Comparison of ENCODE assay signal across 8 cellular contexts in the genomic region with DNA sequence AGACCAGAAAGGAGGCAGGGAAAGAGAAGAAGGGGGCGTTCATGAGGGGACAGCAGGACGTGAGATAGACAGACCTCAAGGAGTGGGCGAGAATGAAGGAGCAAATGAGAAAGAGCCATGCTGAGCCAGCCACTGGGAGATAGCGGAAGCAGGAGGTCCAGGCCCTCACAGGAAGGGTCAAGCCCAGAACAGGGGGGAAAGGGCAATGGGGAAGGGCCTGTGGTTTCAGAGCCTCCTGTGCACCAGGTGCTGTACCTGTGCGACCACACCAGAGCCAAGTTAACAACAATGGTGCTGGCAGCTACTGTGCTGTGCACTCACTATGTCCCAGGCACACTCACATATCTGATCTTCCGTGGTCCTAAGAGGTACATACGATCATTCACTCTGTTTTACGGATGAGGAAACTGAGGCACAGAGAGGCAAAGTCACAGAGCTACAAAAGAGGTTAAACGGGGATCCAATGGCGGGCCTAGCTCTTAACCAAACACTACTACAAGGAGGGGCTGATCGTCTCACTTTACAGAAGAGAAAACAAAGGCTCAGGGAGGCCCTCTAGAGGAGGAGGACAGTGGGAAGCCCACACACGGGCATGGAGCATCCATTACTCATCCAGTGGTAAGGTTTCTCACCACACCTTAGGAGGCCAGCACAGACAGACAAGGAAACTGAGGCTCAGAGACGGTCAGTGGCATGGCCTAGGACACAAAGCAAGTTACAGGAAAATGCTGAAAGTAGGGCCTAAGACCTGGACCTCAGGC.
DNase-seq lines count a peak whose midpoint lies in the region; ATAC-seq and TF ChIP-seq lines count a peak whose summit lies in the region.

No MANE protein-coding gene starts in this region.

- CTCF ChIA-PET in OCI-LY7 (lab: Charles Lee; ENCODE audit: unreplicated experiment) (no interaction called here), T-cell (lab: Charles Lee) (no interaction called here)

- peaks cover 3% of the 10 kb centered on the region for H3K36me3 Mint-ChIP-seq in chondrocyte (ENCODE audit: low read depth)
- H3K36me3 Mint-ChIP-seq in T-cell = peaks cover 55% of the 10 kb centered on the region

- no peaks in the 10 kb centered on the region for H4K20me1 ChIP-seq in OCI-LY7 (ENCODE audit: insufficient read depth, low read length)

- intact Hi-C loops in OCI-LY7 (cut with micrococcal nuclease; ENCODE audit: unreplicated experiment) = no loop called here

- no peaks in the 10 kb centered on the region for H3K9me2 ChIP-seq in OCI-LY7 (ENCODE audit: insufficient read depth, low read length)

- H3K4me3 ChIP-seq in GM06990 (replicated peaks; ENCODE audit: low read depth, low read length) (no peak overlapping the region), OCI-LY7 (ENCODE audit: low read depth, low read length, poor library complexity, severe bottlenecking) (no peak overlapping the region), parathyroid adenoma (ENCODE audit: low read depth, low read length) (no peak overlapping the region), MG63 (no peak overlapping the region)

- ATAC-seq in HG02763 (IDR thresholded peaks at IDR 0.05; ENCODE audit: unreplicated experiment) (no peak), T-cell (replicated peaks in 1 of 4) (no peak)

- H3K9me3 Mint-ChIP-seq in chondrocyte (ENCODE audit: low read depth) = no peaks in the 10 kb centered on the region
- H3K9me3 Mint-ChIP-seq in T-cell = no peaks in the 10 kb centered on the region

- H2AFZ ChIP-seq in OCI-LY7 (ENCODE audit: low read length) (no peak overlapping the region), parathyroid adenoma (peak overlapping the region; percentile 78)

- no peak overlapping the region for H3K4me2 ChIP-seq in OCI-LY7 (ENCODE audit: low read length)
- no peak overlapping the region for H3K4me2 ChIP-seq in parathyroid adenoma (ENCODE audit: low read length)

- H3K36me3 ChIP-seq in GM06990 (ENCODE audit: control insufficient read depth, insufficient read depth, low read length) (peaks cover 46% of the 10 kb centered on the region), OCI-LY7 (ENCODE audit: insufficient read depth, low read length) (peaks cover 15% of the 10 kb centered on the region), parathyroid adenoma (ENCODE audit: control insufficient read depth, insufficient read depth, low read length) (no peaks in the 10 kb centered on the region), MG63 (no peaks in the 10 kb centered on the region; the same call in 1 of the 2 replicates)

- H3K27me3 Mint-ChIP-seq in chondrocyte (ENCODE audit: low read depth) = no peaks in the 10 kb centered on the region
- no peaks in the 10 kb centered on the region for H3K27me3 Mint-ChIP-seq in T-cell

- H3K27ac ChIP-seq in OCI-LY7 (ENCODE audit: low read depth, low read length, poor library complexity, severe bottlenecking) = no peak overlapping the region
- peak overlapping the region; percentile 73 for H3K27ac ChIP-seq in parathyroid adenoma

- DNase-seq in GM06990 (ENCODE audit: extremely low read depth, insufficient read length) = no peak
- no peak for DNase-seq in OCI-LY7 (ENCODE audit: low spot score)
- peak; percentile 41 for DNase-seq in chondrocyte (ENCODE audit: low spot score)
- no peak for DNase-seq in mesenteric fat pad (ENCODE audit: low spot score)
- no peak for DNase-seq in MG63
- no peak for DNase-seq in T-cell

- H3K4me1 Mint-ChIP-seq in chondrocyte (ENCODE audit: low read depth) (peaks cover 18% of the 10 kb centered on the region), T-cell (peaks cover 8 to 32% (median 11%) of the 10 kb centered on the region in 3 donors)

- TF ChIP-seq CTCF in GM06990 (IDR thresholded peaks at IDR 0.05; ENCODE audit: insufficient read depth, low read length, poor library complexity, severe bottlenecking) (peak; percentile 17), OCI-LY7 (conservative IDR thresholded peaks at IDR 0.05; ENCODE audit: low read length) (0 out of 2 replicates have a peak, but pooled peaks have one; percentile 39), chondrocyte (IDR thresholded peaks at IDR 0.05) (peak; percentile 16), parathyroid adenoma (IDR thresholded peaks at IDR 0.05) (no peak)

- H3K27me3 ChIP-seq in GM06990 (replicated peaks; ENCODE audit: control insufficient read depth, insufficient read depth, low read length) (no peaks in the 10 kb centered on the region), parathyroid adenoma (ENCODE audit: control insufficient read depth, insufficient read depth, low read length) (no peaks in the 10 kb centered on the region), MG63 (no peaks in the 10 kb centered on the region)

- H3K4me1 ChIP-seq in OCI-LY7 (ENCODE audit: insufficient read depth, low read length, poor library complexity, severe bottlenecking) (no peaks in the 10 kb centered on the region), parathyroid adenoma (peaks cover 24% of the 10 kb centered on the region)

- no peaks in the 10 kb centered on the region for H3K79me2 ChIP-seq in OCI-LY7 (ENCODE audit: insufficient read depth, low read depth, low read length)
- H3K79me2 ChIP-seq in parathyroid adenoma = no peaks in the 10 kb centered on the region

- H3K9me3 ChIP-seq in OCI-LY7 (ENCODE audit: low read length) = no peaks in the 10 kb centered on the region
- H3K9me3 ChIP-seq in parathyroid adenoma (ENCODE audit: control insufficient read depth, low read length) = no peaks in the 10 kb centered on the region
- H3K9me3 ChIP-seq in MG63 = no peaks in the 10 kb centered on the region

- no peak overlapping the region for H3K27ac Mint-ChIP-seq in chondrocyte (ENCODE audit: unreplicated experiment)
- peak overlapping the region in 1 of 2 donors; percentile 7 for H3K27ac Mint-ChIP-seq in T-cell

- POLR2A ChIA-PET in OCI-LY7 (lab: Charles Lee) = no interaction called here
- POLR2A ChIA-PET in T-cell (lab: Charles Lee) = no interaction called here

- H3K4me3 Mint-ChIP-seq in chondrocyte (ENCODE audit: unreplicated experiment) = no peak overlapping the region
- H3K4me3 Mint-ChIP-seq in T-cell = no peak overlapping the region

- H3K9ac ChIP-seq in parathyroid adenoma = no peak overlapping the region

- no TSS peak for BruUV-seq in OCI-LY7 (replicated peaks; lab: Mats Ljungman, UMichigan)
